In genomic region chr15:98714906-98715305, GRCh38 we compare ENCODE assay signal across 18 cellular contexts.
DNase-seq lines count a peak whose midpoint lies in the region; ATAC-seq and TF ChIP-seq lines count a peak whose summit lies in the region.
"Had no signal": no experiment of that assay in that cellular context is flagged by ENCODE, and none has a peak within 500 bp of the region (broad histone marks: within the 10 kb centered on the region; RNA-seq: fewer than 3 reads in every experiment).

No MANE protein-coding gene starts in this region.

- peak overlapping the region; percentile 94 for H3K4me2 ChIP-seq in BLaER1
- H3K4me2 ChIP-seq: PC-9 had no signal

- DNase-seq in WTC11 (ENCODE audit: low spot score) (no peak), cardiac septum (ENCODE audit: low spot score) (peak; percentile 81), prostate gland (ENCODE audit: low spot score) (no peak), cerebellum (ENCODE audit: low spot score) (no peak), SKM-1 (lab: John Stamatoyannopoulos, UW; ENCODE audit: unreplicated experiment) (no peak), DMS 273 treated with DMSO at 0.1 percent for 48 hours (lab: John Stamatoyannopoulos, UW) (no peak)
- no peak for DNase-seq in T-helper 2 cell treated with Interferon-gamma antibody and Interleukin-4, amounts not matched to agents 5 μg/mL and 100 μg/mL, for 36 hours (ENCODE audit: low spot score)
- DNase-seq: activated CD8-positive, alpha-beta memory T cell treated with anti-CD3 and anti-CD28 coated beads for 24 hours; activated effector memory CD4-positive, alpha-beta T cell treated with anti-CD3 and anti-CD28 coated beads, Interleukin-2, amount 50 U/mL, for 16 hours; hippocampal formation; kidney; midbrain; NCI-H1092 treated with DMSO at 0.1 percent for 48 hours; NCI-H774; PC-9; stimulated activated CD4-positive, alpha-beta T cell treated with anti-CD3 and anti-CD28 coated beads, Interleukin-12 subunit alpha, Interleukin-12 subunit beta, amount 100 ng/mL, for 4 hours; stimulated activated naive B cell treated with anti-CD40 and anti-IgM and Interleukin-4, amounts not matched to agents 10 μg/mL and 1 μg/mL and 100 μg/mL, for 72 hours had no signal

- peaks cover 11% of the 10 kb centered on the region for H3K9me3 Mint-ChIP-seq in WTC11
- peaks cover 12% of the 10 kb centered on the region for H3K9me3 Mint-ChIP-seq in T-helper 2 cell treated with Interferon-gamma antibody and Interleukin-4, amounts not matched to agents 5 μg/mL and 100 μg/mL, for 36 hours

- H3K9me3 ChIP-seq in BLaER1 (peaks cover 22% of the 10 kb centered on the region), prostate gland (no peaks in the 10 kb centered on the region)

- no peak overlapping the region for H3K4me3 Mint-ChIP-seq in WTC11
- no peak overlapping the region for H3K4me3 Mint-ChIP-seq in T-helper 2 cell treated with Interferon-gamma antibody and Interleukin-4, amounts not matched to agents 5 μg/mL and 100 μg/mL, for 36 hours
- H3K4me3 Mint-ChIP-seq: stimulated activated naive B cell treated with anti-CD40 and anti-IgM and Interleukin-4, amounts not matched to agents 10 μg/mL and 1 μg/mL and 100 μg/mL, for 72 hours had no signal

- 65% methylated on average over 7 of the region's 7 CpGs for WGBS in prostate gland

- H3K27me3 ChIP-seq in BLaER1 (no peaks in the 10 kb centered on the region), prostate gland (replicated peaks; ENCODE audit: insufficient read depth) (no peaks in the 10 kb centered on the region)

- TF ChIP-seq CTCF in WTC11 (IDR thresholded peaks at IDR 0.05) = no peak
- TF ChIP-seq CTCF in prostate gland (IDR thresholded peaks at IDR 0.05) = no peak

- no peak for TF ChIP-seq POLR2A in prostate gland (IDR thresholded peaks at IDR 0.05)

- H4K20me1 ChIP-seq in BLaER1 = peaks cover 100% of the 10 kb centered on the region

- POLR2A ChIA-PET in WTC11 (lab: Charles Lee) = interaction anchor here (0.7 kb wide), 1 partner anchor 40 kb away, joined by 3 read pairs; no protein-coding TSS in a partner anchor

- peak overlapping the region; percentile 25 for H3K27ac Mint-ChIP-seq in WTC11
- H3K27ac Mint-ChIP-seq in T-helper 2 cell treated with Interferon-gamma antibody and Interleukin-4, amounts not matched to agents 5 μg/mL and 100 μg/mL, for 36 hours = no peak overlapping the region
- H3K27ac Mint-ChIP-seq: stimulated activated naive B cell treated with anti-CD40 and anti-IgM and Interleukin-4, amounts not matched to agents 10 μg/mL and 1 μg/mL and 100 μg/mL, for 72 hours had no signal

- CTCF ChIA-PET in WTC11 (lab: Charles Lee) = interaction anchor here (1.0 kb wide), 1 partner anchor 287 kb away, joined by 3 read pairs; no protein-coding TSS in a partner anchor

- peak overlapping the region; percentile 20; the same call in 1 of the 2 replicates for H3K9ac ChIP-seq in BLaER1

- peak overlapping the region; percentile 89 for H3K27ac ChIP-seq in BLaER1
- peak overlapping the region; percentile 0 to 32 for H3K27ac ChIP-seq in prostate gland

- intact Hi-C loops in cardiac septum (cut with DNase I) = loop anchor here (5.0 kb wide), 1 partner anchor 342 kb away; no protein-coding TSS in a partner anchor
- intact Hi-C loops in prostate gland (cut with DNase I) = no loop called here

- ATAC-seq in WTC11 = no peak
- ATAC-seq: stimulated activated naive B cell treated with anti-CD40 and anti-IgM and Interleukin-4, amounts not matched to agents 10 μg/mL and 1 μg/mL and 100 μg/mL, for 72 hours had no signal

- H3K36me3 ChIP-seq in BLaER1 (peaks cover 32% of the 10 kb centered on the region), prostate gland (no peaks in the 10 kb centered on the region)

- H3K4me1 Mint-ChIP-seq in WTC11 = peaks cover 89% of the 10 kb centered on the region
- H3K4me1 Mint-ChIP-seq in T-helper 2 cell treated with Interferon-gamma antibody and Interleukin-4, amounts not matched to agents 5 μg/mL and 100 μg/mL, for 36 hours (ENCODE audit: low read depth) = peaks cover 31% of the 10 kb centered on the region

- H3K4me3 ChIP-seq in BLaER1 (no peak overlapping the region), prostate gland (no peak overlapping the region)
- H3K4me3 ChIP-seq: PC-9 had no signal

- no peaks in the 10 kb centered on the region for H3K27me3 Mint-ChIP-seq in WTC11 (ENCODE audit: low read depth)
- no peaks in the 10 kb centered on the region for H3K27me3 Mint-ChIP-seq in T-helper 2 cell treated with Interferon-gamma antibody and Interleukin-4, amounts not matched to agents 5 μg/mL and 100 μg/mL, for 36 hours (ENCODE audit: low read depth)
- H3K27me3 Mint-ChIP-seq: stimulated activated naive B cell treated with anti-CD40 and anti-IgM and Interleukin-4, amounts not matched to agents 10 μg/mL and 1 μg/mL and 100 μg/mL, for 72 hours had no signal

- H3K36me3 Mint-ChIP-seq in WTC11 = peaks cover 16% of the 10 kb centered on the region
- H3K36me3 Mint-ChIP-seq in T-helper 2 cell treated with Interferon-gamma antibody and Interleukin-4, amounts not matched to agents 5 μg/mL and 100 μg/mL, for 36 hours (ENCODE audit: low read depth) = peaks cover 12% of the 10 kb centered on the region

- peaks cover 81% of the 10 kb centered on the region for H3K4me1 ChIP-seq in BLaER1
- H3K4me1 ChIP-seq in prostate gland (replicated peaks) = peaks cover 14% of the 10 kb centered on the region

TF ChIP-seq in WTC11, 78 proteins besides CTCF, POLR2A, EP300 and RAD21:
- no peak for TF ChIP-seq SMAD3 (CRISPR knock-in tag; IDR thresholded peaks at IDR 0.05; ENCODE audit: borderline replicate concordance)
- TF ChIP-seq ATF6 (CRISPR knock-in tag; IDR thresholded peaks at IDR 0.05) = no peak
